8 cellular contexts compared by ENCODE assay signal in the genomic region with DNA sequence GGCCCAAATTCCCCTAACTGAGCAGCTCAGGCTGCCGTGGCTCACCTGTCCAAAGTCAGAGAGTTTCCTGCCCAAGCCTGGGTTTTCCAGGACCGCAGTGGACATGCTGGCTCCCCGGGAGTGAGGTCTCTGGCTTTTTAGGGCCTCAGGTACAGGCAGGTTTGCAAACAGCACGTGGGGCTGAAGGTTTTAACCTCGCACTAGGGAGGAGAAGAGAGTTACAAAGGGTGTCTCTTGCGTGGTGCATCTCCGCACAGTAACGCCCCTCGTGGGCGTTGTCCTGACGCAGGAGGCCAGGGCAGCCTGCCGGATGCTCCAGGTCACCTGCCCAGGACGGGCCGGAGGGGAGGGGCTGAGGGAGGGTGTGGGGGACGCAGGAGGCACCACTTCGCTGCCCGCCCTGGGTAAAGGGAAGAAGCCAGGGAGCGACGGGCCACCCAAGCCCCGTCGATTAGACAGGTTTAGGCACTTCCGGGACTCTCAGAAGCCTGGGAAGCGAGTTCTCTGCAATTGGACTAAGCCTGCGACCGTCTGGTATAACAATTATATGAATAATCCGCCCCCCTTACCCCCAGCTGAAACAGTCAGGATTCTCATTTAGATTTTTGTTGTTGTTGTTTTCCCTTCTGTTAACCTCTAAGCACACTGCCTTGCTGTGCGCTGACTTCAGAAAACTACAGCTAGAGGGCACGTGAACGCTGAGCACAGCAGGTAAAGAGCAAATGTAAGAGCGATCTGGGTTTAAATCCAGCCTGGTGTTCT. TPM values are rescaled to one million over a fixed set of nuclear protein-coding genes. Genes with fewer than 3 reads are reported as not detected.
DNase-seq lines count a peak whose midpoint lies in the region; ATAC-seq and TF ChIP-seq lines count a peak whose summit lies in the region.

A gene (minus strand): TSS at position 219 of the 762 bp plus-strand sequence. CDS start 114 bp downstream, at position 105.

- DNase-seq in cardiac muscle cell (ENCODE audit: low read depth in 1 of 2, low spot score in 1 of 2) (peak in 1 of 2 donors; percentile 7), Right ventricle myocardium inferior (ENCODE audit: missing footprints) (no peak), mesenchymal stem cell (no peak), A172 (ENCODE audit: low spot score) (no peak), NCI-H446 treated with DMSO at 0.1 percent for 48 hours (lab: John Stamatoyannopoulos, UW) (no peak), globus pallidus (ENCODE audit: low spot score) (no peak)
- DNase-seq in activated naive CD4-positive, alpha-beta T cell treated with anti-CD3 and anti-CD28 coated beads, Interleukin-2, amount 50 U/mL, for 72 hours (ENCODE audit: low spot score in 2 of 2) = peak in 1 of 2 donors; percentile 5

- no peak within 1 kb of the TSS for H2BK5ac ChIP-seq in mesenchymal stem cell (ENCODE audit: low read depth, low read length, poor library complexity, severe bottlenecking)

- H3K9me3 Mint-ChIP-seq in activated naive CD4-positive, alpha-beta T cell treated with anti-CD3 and anti-CD28 coated beads, Interleukin-2, amount 50 U/mL, for 72 hours = no peaks in the 10 kb centered on the region

- H3K27me3 ChIP-seq in cardiac muscle cell (peaks cover 34% of the 10 kb centered on the region), HUES48 (ENCODE audit: control insufficient read depth, insufficient read depth, low read length) (no peaks in the 10 kb centered on the region; the same call in 1 of the 2 replicates), mesenchymal stem cell (ENCODE audit: control insufficient read depth in 1 of 2, insufficient read depth in 1 of 2, low read length in 2 of 2) (no peaks in the 10 kb centered on the region)

- no peak within 1 kb of the TSS for H2AK5ac ChIP-seq in mesenchymal stem cell (ENCODE audit: low read length, severe bottlenecking)

- H3K36me3 ChIP-seq in cardiac muscle cell (no peaks in the 10 kb centered on the region), HUES48 (ENCODE audit: control insufficient read depth, insufficient read depth, low read length) (no peaks in the 10 kb centered on the region), mesenchymal stem cell (ENCODE audit: control insufficient read depth in 1 of 2, insufficient read depth in 2 of 2, low read depth in 1 of 2, low read length in 2 of 2) (no peaks in the 10 kb centered on the region)

- no peak within 1 kb of the TSS for H3K27ac ChIP-seq in cardiac muscle cell
- peak within 1 kb of the TSS; percentile 82 for H3K27ac ChIP-seq in HUES48 (ENCODE audit: low read depth, low read length)
- no peak within 1 kb of the TSS for H3K27ac ChIP-seq in mesenchymal stem cell (ENCODE audit: low read length, poor library complexity, severe bottlenecking)

- H3K23ac ChIP-seq in mesenchymal stem cell (ENCODE audit: low read length in 2 of 2) = no peak within 1 kb of the TSS

- peak within 1 kb of the TSS; percentile 19 for H2AFZ ChIP-seq in mesenchymal stem cell (ENCODE audit: low read depth, low read length)

- ATAC-seq in Right ventricle myocardium inferior = no peak
- peak; percentile 44 to 77 for ATAC-seq in activated naive CD4-positive, alpha-beta T cell treated with anti-CD3 and anti-CD28 coated beads, Interleukin-2, amount 50 U/mL, for 72 hours

- no peaks in the 10 kb centered on the region for H3K4me1 ChIP-seq in cardiac muscle cell (ENCODE audit: low read depth)
- peaks cover 26% of the 10 kb centered on the region for H3K4me1 ChIP-seq in HUES48 (ENCODE audit: control insufficient read depth, insufficient read depth, low read length)
- peaks cover 1% of the 10 kb centered on the region for H3K4me1 ChIP-seq in mesenchymal stem cell (ENCODE audit: control insufficient read depth, insufficient read depth, low read depth, low read length)

- H3K9me3 ChIP-seq in cardiac muscle cell (ENCODE audit: low read depth) = no peaks in the 10 kb centered on the region
- H3K9me3 ChIP-seq in HUES48 (ENCODE audit: control insufficient read depth, insufficient read depth, low read length) = no peaks in the 10 kb centered on the region
- H3K9me3 ChIP-seq in mesenchymal stem cell (ENCODE audit: control insufficient read depth, low read length) = no peaks in the 10 kb centered on the region

- H3K18ac ChIP-seq in mesenchymal stem cell (ENCODE audit: low read depth in 1 of 2, low read length in 2 of 2) = no peak within 1 kb of the TSS

- H3K27ac Mint-ChIP-seq in activated naive CD4-positive, alpha-beta T cell treated with anti-CD3 and anti-CD28 coated beads, Interleukin-2, amount 50 U/mL, for 72 hours = peak within 1 kb of the TSS in 1 of 2 donors; percentile 51

- H3K4me3 ChIP-seq in cardiac muscle cell (peak within 1 kb of the TSS; percentile 12), HUES48 (ENCODE audit: low read depth, low read length) (peak within 1 kb of the TSS; percentile 48), mesenchymal stem cell (ENCODE audit: insufficient read depth in 1 of 2, low read depth in 1 of 2, low read length in 2 of 2) (peak within 1 kb of the TSS in 1 of 2 experiments; percentile 47)

- H4K91ac ChIP-seq in mesenchymal stem cell (ENCODE audit: low read length) = no peak within 1 kb of the TSS

- H3K9ac ChIP-seq in HUES48 (ENCODE audit: low read depth, low read length) (peak within 1 kb of the TSS; percentile 58), mesenchymal stem cell (ENCODE audit: low read length) (no peak within 1 kb of the TSS)

- TF ChIP-seq CTCF in cardiac muscle cell (IDR thresholded peaks at IDR 0.05; ENCODE audit: low read depth, low read length) = no peak

- H4K8ac ChIP-seq in mesenchymal stem cell (ENCODE audit: low read length) = no peak within 1 kb of the TSS

- WGBS in mesenchymal stem cell = 14% methylated on average over 22 of the region's 30 CpGs

- H2BK15ac ChIP-seq in mesenchymal stem cell (ENCODE audit: low read depth, poor library complexity, severe bottlenecking) = no peak within 1 kb of the TSS

- no peak within 1 kb of the TSS for H3K4me2 ChIP-seq in mesenchymal stem cell (ENCODE audit: low read length, poor library complexity, severe bottlenecking)

- H2BK120ac ChIP-seq in mesenchymal stem cell (ENCODE audit: low read depth, low read length) = no peak within 1 kb of the TSS

- no peak within 1 kb of the TSS for H3K14ac ChIP-seq in mesenchymal stem cell (ENCODE audit: low read length in 2 of 2)

- H3K79me1 ChIP-seq in mesenchymal stem cell (replicated peaks; ENCODE audit: low read length, poor library complexity, severe bottlenecking) = no peaks in the 10 kb centered on the region

- H3K36me3 Mint-ChIP-seq in activated naive CD4-positive, alpha-beta T cell treated with anti-CD3 and anti-CD28 coated beads, Interleukin-2, amount 50 U/mL, for 72 hours = no peaks in the 10 kb centered on the region

- H2BK12ac ChIP-seq in mesenchymal stem cell (ENCODE audit: low read length in 2 of 2) = no peak within 1 kb of the TSS

- intact Hi-C loops in Right ventricle myocardium inferior (cut with DNase I) = no loop called here

- no peak within 1 kb of the TSS for H3K4ac ChIP-seq in mesenchymal stem cell (ENCODE audit: low read depth in 1 of 2, low read length in 2 of 2)

RNA-seq across cellular contexts. Expression of the gene that starts here (rescaled TPM):
- total RNA-seq in cardiac muscle cell = 0.18 TPM in 1 of 2 replicates, not detected in the other
- polyA plus RNA-seq in cardiac muscle cell = not detected in 2 replicates
- total RNA-seq in Right ventricle myocardium inferior = not detected
- under 1 TPM in 1 of 2 donors, not detected in 1; 0.32 TPM for total RNA-seq in activated naive CD4-positive, alpha-beta T cell treated with anti-CD3 and anti-CD28 coated beads, Interleukin-2, amount 50 U/mL, for 72 hours
- not detected for polyA plus RNA-seq in mesenchymal stem cell (2013, experiment 1 of 2)
- polyA plus RNA-seq in mesenchymal stem cell (2013, experiment 2 of 2) = not detected
- not detected in 2 replicates for total RNA-seq in A172 (2014; rRNA removed; shearing (Covaris generic))

Comparison
In these comparisons a context has a peak if more than half of its experiments do, and no peak if none do; other contexts are left out.
1. Peak in ATAC-seq in activated naive CD4-positive, alpha-beta T cell treated with anti-CD3 and anti-CD28 coated beads, Interleukin-2, amount 50 U/mL, for 72 hours; RNA of the gene not detected or under 1 TPM.